1 cellular context compared by ENCODE assay signal in genomic region chr12:48813464-48814312, GRCh38.
TF ChIP-seq lines count a peak whose summit lies in the region.

No MANE protein-coding gene starts in this region.

TF ChIP-seq in GM12878, 131 proteins besides CTCF, POLR2A, EP300 and RAD21:
- TF ChIP-seq ZSCAN29 (IDR thresholded peaks at IDR 0.05) (no peak), TCF3 (IDR thresholded peaks at IDR 0.05; ENCODE audit: borderline replicate concordance, insufficient read depth, low read depth, low read length) (no peak), BACH1 (IDR thresholded peaks at IDR 0.05; ENCODE audit: borderline replicate concordance) (no peak)
- TF ChIP-seq, protein P1, sequence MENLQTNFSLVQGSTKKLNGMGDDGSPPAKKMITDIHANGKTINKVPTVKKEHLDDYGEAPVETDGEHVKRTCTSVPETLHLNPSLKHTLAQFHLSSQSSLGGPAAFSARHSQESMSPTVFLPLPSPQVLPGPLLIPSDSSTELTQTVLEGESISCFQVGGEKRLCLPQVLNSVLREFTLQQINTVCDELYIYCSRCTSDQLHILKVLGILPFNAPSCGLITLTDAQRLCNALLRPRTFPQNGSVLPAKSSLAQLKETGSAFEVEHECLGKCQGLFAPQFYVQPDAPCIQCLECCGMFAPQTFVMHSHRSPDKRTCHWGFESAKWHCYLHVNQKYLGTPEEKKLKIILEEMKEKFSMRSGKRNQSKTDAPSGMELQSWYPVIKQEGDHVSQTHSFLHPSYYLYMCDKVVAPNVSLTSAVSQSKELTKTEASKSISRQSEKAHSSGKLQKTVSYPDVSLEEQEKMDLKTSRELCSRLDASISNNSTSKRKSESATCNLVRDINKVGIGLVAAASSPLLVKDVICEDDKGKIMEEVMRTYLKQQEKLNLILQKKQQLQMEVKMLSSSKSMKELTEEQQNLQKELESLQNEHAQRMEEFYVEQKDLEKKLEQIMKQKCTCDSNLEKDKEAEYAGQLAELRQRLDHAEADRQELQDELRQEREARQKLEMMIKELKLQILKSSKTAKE (IDR thresholded peaks at IDR 0.05; ENCODE audit: low read depth, poor library complexity, severe bottlenecking): no peak
